In the genomic region with DNA sequence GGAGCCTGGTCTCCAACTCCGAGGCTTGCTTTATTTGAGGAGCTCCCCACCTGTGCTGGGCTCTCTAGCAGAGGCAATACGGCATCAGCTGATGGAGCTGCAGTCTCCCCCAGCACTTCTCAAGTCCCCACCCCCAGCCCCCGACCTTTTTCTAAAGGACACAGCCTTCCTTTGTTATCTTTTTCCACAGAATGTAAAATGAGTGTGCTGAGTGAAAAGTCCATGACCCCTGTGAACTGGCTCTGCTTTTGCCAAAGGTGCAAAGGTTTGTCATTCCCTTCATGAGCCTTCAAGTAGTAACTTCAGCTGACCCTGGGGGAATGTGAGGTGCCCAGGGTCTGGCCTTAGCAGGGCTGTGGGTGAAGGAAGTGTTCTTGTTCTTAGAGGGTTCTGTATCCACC, we compare ENCODE assay signal across 14 cellular contexts. TPM values are rescaled to one million over a fixed set of nuclear protein-coding genes. Genes with fewer than 3 reads are reported as not detected.
DNase-seq lines count a peak whose midpoint lies in the region; ATAC-seq and TF ChIP-seq lines count a peak whose summit lies in the region.
"Had no signal": no experiment of that assay in that cellular context is flagged by ENCODE, and none has a peak within 500 bp of the region (broad histone marks: within the 10 kb centered on the region; RNA-seq: fewer than 3 reads in every experiment).

No MANE protein-coding gene starts in this region.

- H3K4me3 Mint-ChIP-seq in activated T-helper 17 cell treated with anti-CD3 and anti-CD28 coated beads, Interleukin-2, amount 50 U/mL, for 72 hours: no peak overlapping the region

- peaks cover 84% of the 10 kb centered on the region for H3K36me3 Mint-ChIP-seq in activated T-helper 17 cell treated with anti-CD3 and anti-CD28 coated beads, Interleukin-2, amount 50 U/mL, for 72 hours (ENCODE audit: low read depth)

- no peaks in the 10 kb centered on the region for H3K9me3 Mint-ChIP-seq in activated T-helper 17 cell treated with anti-CD3 and anti-CD28 coated beads, Interleukin-2, amount 50 U/mL, for 72 hours

- H4K20me1 ChIP-seq in BLaER1 treated with 17β-estradiol and CSF1 and Interleukin-3, amounts not matched to agents 10 nM and 100 nM: peaks cover 9 to 93% (median 78%) of the 10 kb centered on the region in 11 experiments; a peak in 20 of 22 replicates

- H3K4me3 ChIP-seq in BLaER1 treated with 17β-estradiol and CSF1 and Interleukin-3, amounts not matched to agents 10 nM and 100 nM: no peak overlapping the region
- no peak overlapping the region for H3K4me3 ChIP-seq in neutrophil (ENCODE audit: low read depth in 1 of 2, low read length in 1 of 2)

- ATAC-seq in activated T-helper 17 cell treated with anti-CD3 and anti-CD28 coated beads, Interleukin-2, amount 50 U/mL, for 72 hours (replicated peaks): no peak
- ATAC-seq in GM21619 (IDR thresholded peaks at IDR 0.05; ENCODE audit: unreplicated experiment): no peak

- H3K4me1 Mint-ChIP-seq in activated T-helper 17 cell treated with anti-CD3 and anti-CD28 coated beads, Interleukin-2, amount 50 U/mL, for 72 hours: peaks cover 15% of the 10 kb centered on the region

- DNase-seq in left kidney (ENCODE audit: low read depth, low spot score): peak; percentile 36
- DNase-seq in SKM-1 treated with dmso at 0.1 percent for 144 hours (lab: John Stamatoyannopoulos, UW; ENCODE audit: unreplicated experiment): no peak
- DNase-seq in RKO (ENCODE audit: low spot score): no peak
- DNase-seq: C1 segment of cervical spinal cord, IMR-90, NCI-H226, NCI-H524 treated with DMSO at 0.1 percent for 48 hours, SIG-M5 had no signal

- H3K4me2 ChIP-seq in BLaER1 treated with 17β-estradiol and CSF1 and Interleukin-3, amounts not matched to agents 10 nM and 100 nM: peak overlapping the region; percentile 64 to 91 (median 76); a peak in 21 of 22 replicates

- H3K36me3 ChIP-seq in BLaER1 treated with 17β-estradiol and CSF1 and Interleukin-3, amounts not matched to agents 10 nM and 100 nM: peaks cover 42 to 92% (median 79%) of the 10 kb centered on the region in 11 experiments
- peaks cover 64% of the 10 kb centered on the region for H3K36me3 ChIP-seq in neutrophil

- no peak for TF ChIP-seq CTCF in neutrophil (IDR thresholded peaks at IDR 0.05)

- no peak overlapping the region for H3K9ac ChIP-seq in BLaER1 treated with 17β-estradiol and CSF1 and Interleukin-3, amounts not matched to agents 10 nM and 100 nM

- H3K27ac ChIP-seq in BLaER1 treated with 17β-estradiol and CSF1 and Interleukin-3, amounts not matched to agents 10 nM and 100 nM: no peak overlapping the region
- H3K27ac ChIP-seq in neutrophil: peak overlapping the region; percentile 92

- H3K27me3 Mint-ChIP-seq in activated T-helper 17 cell treated with anti-CD3 and anti-CD28 coated beads, Interleukin-2, amount 50 U/mL, for 72 hours: no peaks in the 10 kb centered on the region

- H3K27me3 ChIP-seq in BLaER1 treated with 17β-estradiol and CSF1 and Interleukin-3, amounts not matched to agents 10 nM and 100 nM: no peaks in the 10 kb centered on the region
- no peaks in the 10 kb centered on the region for H3K27me3 ChIP-seq in neutrophil

- H3K27ac Mint-ChIP-seq in activated T-helper 17 cell treated with anti-CD3 and anti-CD28 coated beads, Interleukin-2, amount 50 U/mL, for 72 hours: peak overlapping the region; percentile 73

- no peaks in the 10 kb centered on the region for H3K9me3 ChIP-seq in BLaER1 treated with 17β-estradiol and CSF1 and Interleukin-3, amounts not matched to agents 10 nM and 100 nM (replicated peaks in 1 of 11)
- H3K9me3 ChIP-seq in neutrophil: no peaks in the 10 kb centered on the region

- H3K4me1 ChIP-seq in BLaER1 treated with 17β-estradiol and CSF1 and Interleukin-3, amounts not matched to agents 10 nM and 100 nM: peaks cover 33 to 57% (median 48%) of the 10 kb centered on the region in 10 experiments
- peaks cover 32 to 48% of the 10 kb centered on the region in 2 experiments for H3K4me1 ChIP-seq in neutrophil (ENCODE audit: control insufficient read depth in 1 of 2, insufficient read depth in 1 of 2, low read depth in 1 of 2, low read length in 1 of 2)

RNA-seq across cellular contexts. Expression of a gene that starts 25.5 kb away (rescaled TPM):
- total RNA-seq in activated T-helper 17 cell treated with anti-CD3 and anti-CD28 coated beads, Interleukin-2, amount 50 U/mL, for 72 hours: under 1 TPM in 1 of 2 donors, not detected in 1; 0.13 TPM
- total RNA-seq: HT-29, RPMI7951 had no signal
